Comparison of ENCODE assay signal across 9 cellular contexts in genomic region chr14:69877492-69877891, GRCh38. TPM values are rescaled to one million over a fixed set of nuclear protein-coding genes. Genes with fewer than 3 reads are reported as not detected.
DNase-seq lines count a peak whose midpoint lies in the region; ATAC-seq and TF ChIP-seq lines count a peak whose summit lies in the region.
"Had no signal": no experiment of that assay in that cellular context is flagged by ENCODE, and none has a peak within 500 bp of the region (broad histone marks: within the 10 kb centered on the region; RNA-seq: fewer than 3 reads in every experiment).

No MANE protein-coding gene starts in this region.

- peaks cover 3% of the 10 kb centered on the region for H3K9me3 Mint-ChIP-seq in stimulated activated memory B cell treated with anti-CD40 and anti-IgM and Interleukin-4, amounts not matched to agents 10 μg/mL and 1 μg/mL and 100 μg/mL, for 72 hours

- no peaks in the 10 kb centered on the region for H4K20me1 ChIP-seq in PC-9 (ENCODE audit: insufficient read depth)

- 5 to 9% methylated on average over 2 of the region's 2 CpGs for WGBS in tibial nerve, 2 donors

- H3K27me3 Mint-ChIP-seq in stimulated activated memory B cell treated with anti-CD40 and anti-IgM and Interleukin-4, amounts not matched to agents 10 μg/mL and 1 μg/mL and 100 μg/mL, for 72 hours: peaks cover 27% of the 10 kb centered on the region

- no TSS peak for BruUV-seq in PC-9 (replicated peaks; lab: Mats Ljungman, UMichigan)

- H3K79me2 ChIP-seq in PC-9 (ENCODE audit: low read depth): no peaks in the 10 kb centered on the region

- H3F3A ChIP-seq in PC-9 (ENCODE audit: insufficient read depth, low read depth): no peaks in the 10 kb centered on the region

- no peak overlapping the region for H3K4me3 ChIP-seq in cardiac muscle cell
- H3K4me3 ChIP-seq in PC-9: no peak overlapping the region
- H3K4me3 ChIP-seq in foreskin fibroblast (ENCODE audit: low read depth in 1 of 2, low read length in 2 of 2): no peak overlapping the region
- H3K4me3 ChIP-seq in tibial nerve: no peak overlapping the region
- H3K4me3 ChIP-seq: SK-N-MC had no signal

- no peak overlapping the region for H3K4me3 Mint-ChIP-seq in stimulated activated memory B cell treated with anti-CD40 and anti-IgM and Interleukin-4, amounts not matched to agents 10 μg/mL and 1 μg/mL and 100 μg/mL, for 72 hours

- TF ChIP-seq EP300 in tibial nerve (IDR thresholded peaks at IDR 0.05): no peak

- TF ChIP-seq CTCF in cardiac muscle cell (IDR thresholded peaks at IDR 0.05; ENCODE audit: low read depth, low read length): peak; percentile 53
- TF ChIP-seq CTCF in PC-9 (conservative IDR thresholded peaks at IDR 0.05): peak; percentile 46; the same call in 1 of the 2 replicates
- TF ChIP-seq CTCF in foreskin fibroblast (IDR thresholded peaks at IDR 0.05; ENCODE audit: low read depth, low read length): peak; percentile 10
- TF ChIP-seq CTCF in tibial nerve (IDR thresholded peaks at IDR 0.05): peak in 4 of 5 experiments; percentile 25 to 43 (median 34)

- DNase-seq in cardiac muscle cell (ENCODE audit: low read depth in 1 of 2, low spot score in 1 of 2) (peak; percentile 52 to 60), Right ventricle myocardium inferior (ENCODE audit: missing footprints) (no peak), PC-9 (no peak), foreskin fibroblast (peak in 1 of 2 donors; percentile 43), tibial nerve (ENCODE audit: low spot score in 2 of 2) (no peak), cortex of kidney (lab: John Stamatoyannopoulos, UW) (no peak)

- ATAC-seq in Right ventricle myocardium inferior (no peak), HG03196 (IDR thresholded peaks at IDR 0.05; ENCODE audit: unreplicated experiment) (no peak)
- ATAC-seq in stimulated activated memory B cell treated with anti-CD40 and anti-IgM and Interleukin-4, amounts not matched to agents 10 μg/mL and 1 μg/mL and 100 μg/mL, for 72 hours: no peak

- TF ChIP-seq POLR2A in tibial nerve (IDR thresholded peaks at IDR 0.05): no peak

- no peaks in the 10 kb centered on the region for H3K9me2 ChIP-seq in PC-9 (ENCODE audit: insufficient read depth)

- H2AFZ ChIP-seq in PC-9: no peak overlapping the region

- intact Hi-C loops in Right ventricle myocardium inferior (cut with DNase I): loop anchor here (10.0 kb wide), 1 partner anchor 137 kb away; no protein-coding TSS in a partner anchor
- intact Hi-C loops in PC-9 (cut with micrococcal nuclease; ENCODE audit: unreplicated experiment): no loop called here

- H3K4me1 Mint-ChIP-seq in stimulated activated memory B cell treated with anti-CD40 and anti-IgM and Interleukin-4, amounts not matched to agents 10 μg/mL and 1 μg/mL and 100 μg/mL, for 72 hours: no peaks in the 10 kb centered on the region

- no peak overlapping the region for H3K4me2 ChIP-seq in PC-9

- peaks cover 16% of the 10 kb centered on the region for H3K27me3 ChIP-seq in cardiac muscle cell
- H3K27me3 ChIP-seq in PC-9 (ENCODE audit: insufficient read depth, low read depth): peaks cover 26% of the 10 kb centered on the region; the same call in 1 of the 2 replicates
- peaks cover 0 to 32% of the 10 kb centered on the region in 2 donors for H3K27me3 ChIP-seq in tibial nerve

- H3K36me3 Mint-ChIP-seq in stimulated activated memory B cell treated with anti-CD40 and anti-IgM and Interleukin-4, amounts not matched to agents 10 μg/mL and 1 μg/mL and 100 μg/mL, for 72 hours: no peaks in the 10 kb centered on the region

- H3K9me3 ChIP-seq in cardiac muscle cell (ENCODE audit: low read depth) (no peaks in the 10 kb centered on the region), PC-9 (ENCODE audit: insufficient read depth, low read depth) (no peaks in the 10 kb centered on the region), tibial nerve (peaks cover 0 to 7% (median 0%) of the 10 kb centered on the region in 4 donors)

- peaks cover 6% of the 10 kb centered on the region for H3K4me1 ChIP-seq in cardiac muscle cell (ENCODE audit: low read depth)
- no peaks in the 10 kb centered on the region for H3K4me1 ChIP-seq in PC-9 (replicated peaks; ENCODE audit: insufficient read depth)
- H3K4me1 ChIP-seq in tibial nerve: peaks cover 0 to 25% (median 0%) of the 10 kb centered on the region in 4 donors

- H3K36me3 ChIP-seq in cardiac muscle cell (no peaks in the 10 kb centered on the region), PC-9 (ENCODE audit: low read depth) (no peaks in the 10 kb centered on the region), tibial nerve (no peaks in the 10 kb centered on the region)

- no peak overlapping the region for H3K27ac ChIP-seq in cardiac muscle cell
- no peak overlapping the region for H3K27ac ChIP-seq in PC-9
- no peak overlapping the region for H3K27ac ChIP-seq in tibial nerve
- H3K27ac ChIP-seq: SK-N-MC had no signal

- CTCF ChIA-PET in PC-9 (lab: Charles Lee): interaction anchor here (0.6 kb wide), 1 partner anchor 388 kb away, joined by 3 read pairs; no protein-coding TSS in a partner anchor

- H3K27ac Mint-ChIP-seq in stimulated activated memory B cell treated with anti-CD40 and anti-IgM and Interleukin-4, amounts not matched to agents 10 μg/mL and 1 μg/mL and 100 μg/mL, for 72 hours: no peak overlapping the region

- POLR2A ChIA-PET in PC-9 (lab: Charles Lee; ENCODE audit: unreplicated experiment): no interaction called here

RNA-seq across cellular contexts. Expression of gene SMOC1, which starts 1.7 kb away (rescaled TPM):
- total RNA-seq in cardiac muscle cell: 10.0 and 24.7 TPM in 2 replicates
- polyA plus RNA-seq in cardiac muscle cell: 1.9 and 3.6 TPM in 2 replicates
- 1.2 TPM for total RNA-seq in Right ventricle myocardium inferior
- total RNA-seq in PC-9 (2021): not detected in 2 replicates
- total RNA-seq in tibial nerve: 10 to 100 TPM in 3 of 4 donors, 1 to 10 TPM in 1; 6.0 to 14.4 (median 13.3) TPM

Comparison
In these comparisons a context has a peak if more than half of its experiments do, and no peak if none do; other contexts are left out.
1. DNase-seq: peak in cardiac muscle cell (2 of 2); none in Right ventricle myocardium inferior (single experiment), PC-9 (0 of 2), tibial nerve (0 of 2) and cortex of kidney (single experiment).
2. Peak in every context shown above with its lines, with median percentiles within 50 percentile points of each other: CTCF ChIP-seq.